In genomic region chr1:161887724-161888287, GRCh38 we compare ENCODE assay signal across 26 cellular contexts.
DNase-seq lines count a peak whose midpoint lies in the region; ATAC-seq and TF ChIP-seq lines count a peak whose summit lies in the region.
"Had no signal": no experiment of that assay in that cellular context is flagged by ENCODE, and none has a peak within 500 bp of the region (broad histone marks: within the 10 kb centered on the region; RNA-seq: fewer than 3 reads in every experiment).

No MANE protein-coding gene starts in this region.

- H3K9me3 Mint-ChIP-seq in chondrocyte (ENCODE audit: low read depth) (no peaks in the 10 kb centered on the region), nephron (no peaks in the 10 kb centered on the region)
- H3K9me3 Mint-ChIP-seq: CD4-positive, alpha-beta T cell had no signal

- DNase-seq in DMS 273 (lab: John Stamatoyannopoulos, UW; ENCODE audit: unreplicated experiment), result peak; percentile 45
- no peak for DNase-seq in DMS 273 treated with DMSO at 0.1 percent for 48 hours (lab: John Stamatoyannopoulos, UW)
- peak; percentile 77 for DNase-seq in LHCN-M2 (ENCODE audit: low read depth)
- no peak for DNase-seq in chondrocyte (ENCODE audit: low spot score)
- no peak for DNase-seq in adrenal gland
- no peak for DNase-seq in AG08395 (ENCODE audit: low spot score)
- DNase-seq: CD4-positive, alpha-beta T cell; DMS79; EL; GDM1; Karpas-422; MV-4-11; NCI-H1105; NCI-H1436 treated with DMSO at 0.1 percent for 48 hours; NCI-H187 treated with DMSO at 0.1 percent for 48 hours; NCI-H446 treated with DMSO at 0.1 percent for 48 hours; NCI-H526 treated with DMSO at 0.1 percent for 48 hours; RPMI8226; SHP77 had no signal

- no peak for ATAC-seq in GM19023 (IDR thresholded peaks at IDR 0.05; ENCODE audit: unreplicated experiment)
- ATAC-seq: GM12878, HCT116, HepG2 had no signal

- H3K36me3 Mint-ChIP-seq in chondrocyte (ENCODE audit: low read depth), result peaks cover 7% of the 10 kb centered on the region
- peaks cover 36% of the 10 kb centered on the region for H3K36me3 Mint-ChIP-seq in nephron (ENCODE audit: low read depth)

- TF ChIP-seq CTCF in chondrocyte (IDR thresholded peaks at IDR 0.05), result no peak
- TF ChIP-seq CTCF in nephron (IDR thresholded peaks at IDR 0.05; ENCODE audit: unreplicated experiment in 3 of 3), result no peak
- no peak for TF ChIP-seq CTCF in adrenal gland (IDR thresholded peaks at IDR 0.05)

- no peaks in the 10 kb centered on the region for H3K27me3 Mint-ChIP-seq in chondrocyte (ENCODE audit: low read depth)
- H3K27me3 Mint-ChIP-seq in nephron (ENCODE audit: low read depth), result no peaks in the 10 kb centered on the region
- H3K27me3 Mint-ChIP-seq: CD4-positive, alpha-beta T cell had no signal

- no peaks in the 10 kb centered on the region for H3K36me3 ChIP-seq in adrenal gland (replicated peaks in 1 of 2)

- H3K4me3 Mint-ChIP-seq in chondrocyte (ENCODE audit: unreplicated experiment) (no peak overlapping the region), nephron (no peak overlapping the region)
- H3K4me3 Mint-ChIP-seq: CD4-positive, alpha-beta T cell had no signal

- intact Hi-C loops in adrenal gland (cut with DNase I), result no loop called here

- H3K4me1 ChIP-seq in adrenal gland (replicated peaks in 1 of 2), result peaks cover 5 to 18% of the 10 kb centered on the region in 2 donors

- peak overlapping the region; percentile 30 for H3K27ac Mint-ChIP-seq in chondrocyte (ENCODE audit: unreplicated experiment)
- peak overlapping the region; percentile 49 to 81 (median 70) for H3K27ac Mint-ChIP-seq in nephron
- H3K27ac Mint-ChIP-seq: CD4-positive, alpha-beta T cell had no signal

- WGBS in adrenal gland, 4 donors, result 79 to 88% (median 85%) methylated on average over 3 of the region's 3 CpGs

- TF ChIP-seq POLR2A in adrenal gland (IDR thresholded peaks at IDR 0.05), result no peak

- no peak overlapping the region for H3K27ac ChIP-seq in adrenal gland
- H3K27ac ChIP-seq: 22Rv1; BLaER1 treated with 17β-estradiol and CSF1 and Interleukin-3, amounts not matched to agents 10 nM and 100 nM had no signal

- no peaks in the 10 kb centered on the region for H3K27me3 ChIP-seq in adrenal gland
- H3K27me3 ChIP-seq: BLaER1 treated with 17β-estradiol and CSF1 and Interleukin-3, amounts not matched to agents 10 nM and 100 nM had no signal

- H3K9me3 ChIP-seq in adrenal gland (replicated peaks in 1 of 3), result no peaks in the 10 kb centered on the region

- no peak overlapping the region for H3K4me3 ChIP-seq in adrenal gland
- H3K4me3 ChIP-seq: BLaER1 treated with 17β-estradiol and CSF1 and Interleukin-3, amounts not matched to agents 10 nM and 100 nM; GM12878 had no signal

- H3K4me1 Mint-ChIP-seq in chondrocyte (ENCODE audit: low read depth) (peaks cover 41% of the 10 kb centered on the region), nephron (peaks cover 49% of the 10 kb centered on the region)

Comparison
In these comparisons a context has a peak if more than half of its experiments do, and no peak if none do; other contexts are left out.
1. DNase-seq: peak in DMS 273 (single experiment) and LHCN-M2 (single experiment); none in DMS 273 treated with DMSO at 0.1 percent for 48 hours (single experiment), chondrocyte (single experiment), adrenal gland (0 of 7) and AG08395 (single experiment).